ENCODE assay signal across 18 cellular contexts in genomic region chr10:50515420-50515819, GRCh38.
"Had no signal": no experiment of that assay in that cellular context is flagged by ENCODE, and none has a peak within 500 bp of the region (broad histone marks: within the 10 kb centered on the region; RNA-seq: fewer than 3 reads in every experiment).

No MANE protein-coding gene starts in this region.

- H3K9me3 ChIP-seq: esophagus muscularis mucosa, prostate gland, right atrium auricular region, sigmoid colon, suprapubic skin, vagina had no signal

- H3K27ac Mint-ChIP-seq: nephron; stimulated activated memory B cell treated with anti-CD40 and anti-IgM and Interleukin-4, amounts not matched to agents 10 μg/mL and 1 μg/mL and 100 μg/mL, for 72 hours had no signal

- H3K4me3 ChIP-seq: esophagus muscularis mucosa, prostate gland, right atrium auricular region, sigmoid colon, suprapubic skin, vagina had no signal

- DNase-seq: cerebellar nuclear complex; cortex of kidney; effector CD4-positive, alpha-beta T cell; glutamatergic neuron; mesenchymal stem cell; midbrain; naive thymus-derived CD4-positive, alpha-beta T cell; sigmoid colon; stimulated activated CD4-positive, alpha-beta T cell treated with anti-CD3 and anti-CD28 coated beads, Interleukin-4, amount 100 ng/mL, for 4 hours; stimulated activated naive CD8-positive, alpha-beta T cell treated with anti-CD3 and anti-CD28 coated beads, Interleukin-15, Interleukin-2, amounts not matched to agents 100 U/mL and 50 U/mL, for 24 hours; trophoblast cell had no signal

- H3K27ac ChIP-seq: esophagus muscularis mucosa, prostate gland, right atrium auricular region, sigmoid colon, suprapubic skin, vagina had no signal

- ATAC-seq: naive thymus-derived CD4-positive, alpha-beta T cell; stimulated activated memory B cell treated with anti-CD40 and anti-IgM and Interleukin-4, amounts not matched to agents 10 μg/mL and 1 μg/mL and 100 μg/mL, for 72 hours; stimulated activated naive CD8-positive, alpha-beta T cell treated with anti-CD3 and anti-CD28 coated beads, Interleukin-15, Interleukin-2, amounts not matched to agents 100 U/mL and 50 U/mL, for 24 hours had no signal

- H3K9me3 Mint-ChIP-seq: naive thymus-derived CD4-positive, alpha-beta T cell; nephron; stimulated activated memory B cell treated with anti-CD40 and anti-IgM and Interleukin-4, amounts not matched to agents 10 μg/mL and 1 μg/mL and 100 μg/mL, for 72 hours had no signal

- H3K27me3 Mint-ChIP-seq: naive thymus-derived CD4-positive, alpha-beta T cell; stimulated activated memory B cell treated with anti-CD40 and anti-IgM and Interleukin-4, amounts not matched to agents 10 μg/mL and 1 μg/mL and 100 μg/mL, for 72 hours had no signal

- H3K27me3 ChIP-seq: esophagus muscularis mucosa, right atrium auricular region, sigmoid colon, suprapubic skin, vagina had no signal

- H3K36me3 ChIP-seq: prostate gland, suprapubic skin, vagina had no signal

- H3K4me3 Mint-ChIP-seq: nephron; stimulated activated memory B cell treated with anti-CD40 and anti-IgM and Interleukin-4, amounts not matched to agents 10 μg/mL and 1 μg/mL and 100 μg/mL, for 72 hours had no signal
